21 cellular contexts compared by ENCODE assay signal in genomic region chr1:97297611-97298010, GRCh38.
"Had no signal": no experiment of that assay in that cellular context is flagged by ENCODE, and none has a peak within 500 bp of the region (broad histone marks: within the 10 kb centered on the region; RNA-seq: fewer than 3 reads in every experiment).

No MANE protein-coding gene starts in this region.

- H3K27me3 ChIP-seq: esophagus squamous epithelium, heart left ventricle, pancreas, suprapubic skin, thyroid gland, upper lobe of left lung, vagina had no signal

- H3K36me3 ChIP-seq: pancreas, suprapubic skin, thyroid gland had no signal

- H3K9me3 ChIP-seq: esophagus squamous epithelium, heart left ventricle, lower lobe of right lung, pancreas, suprapubic skin, thyroid gland, upper lobe of left lung, vagina had no signal

- H3K4me1 ChIP-seq: esophagus squamous epithelium, heart left ventricle, lower lobe of right lung, pancreas, suprapubic skin, thyroid gland, vagina had no signal

- ATAC-seq: effector memory CD8-positive, alpha-beta T cell; heart left ventricle; left lobe of liver; lower lobe of right lung; natural killer cell treated with Interleukin-12 subunit alpha and Interleukin-12 subunit beta and Interleukin-15 and Interleukin-18, amount 100 ng/mL, for 72 hours; pancreas; right cardiac atrium; stimulated activated effector memory CD8-positive, alpha-beta T cell treated with anti-CD3 and anti-CD28 coated beads, Interleukin-12 subunit alpha, Interleukin-12 subunit beta, amount 100 ng/mL, for 72 hours; stimulated activated naive CD8-positive, alpha-beta T cell treated with anti-CD3 and anti-CD28 coated beads, Interleukin-15, Interleukin-2, amounts not matched to agents 100 U/mL and 50 U/mL, for 24 hours had no signal

- DNase-seq: effector memory CD8-positive, alpha-beta T cell; esophagus squamous epithelium; heart left ventricle; hypothalamus; islet precursor cell; lower lobe of right lung; mesenchymal stem cell; midbrain; occipital lobe; pancreas; right cardiac atrium; stimulated activated CD4-positive, alpha-beta T cell treated with anti-CD3 and anti-CD28 coated beads, Interleukin-2, amount 100 ng/mL, for 48 hours; stimulated activated naive CD8-positive, alpha-beta T cell treated with anti-CD3 and anti-CD28 coated beads, Interleukin-15, Interleukin-2, amounts not matched to agents 100 U/mL and 50 U/mL, for 24 hours; thyroid gland; upper lobe of left lung had no signal

- H3K27ac ChIP-seq: esophagus squamous epithelium, heart left ventricle, lower lobe of right lung, pancreas, suprapubic skin, thyroid gland, upper lobe of left lung, vagina had no signal

- H3K4me2 ChIP-seq: smooth muscle cell had no signal

- H3K4me3 ChIP-seq: esophagus squamous epithelium, heart left ventricle, lower lobe of right lung, pancreas, smooth muscle cell, suprapubic skin, thyroid gland, upper lobe of left lung, vagina had no signal
